In genomic region chr9:115591584-115591984, GRCh38 we compare ENCODE assay signal across 9 cellular contexts.
DNase-seq lines count a peak whose midpoint lies in the region; ATAC-seq, FAIRE-seq and TF ChIP-seq lines count a peak whose summit lies in the region.
"Had no signal": no experiment of that assay in that cellular context is flagged by ENCODE, and none has a peak within 500 bp of the region (broad histone marks: within the 10 kb centered on the region; RNA-seq: fewer than 3 reads in every experiment).

No MANE protein-coding gene starts in this region.

- H3K4me1 ChIP-seq in right lobe of liver, result peaks cover 0 to 10% (median 0%) of the 10 kb centered on the region in 4 donors

- no peaks in the 10 kb centered on the region for H3K36me3 Mint-ChIP-seq in activated CD8-positive, alpha-beta T cell treated with anti-CD3 and anti-CD28 coated beads for 36 hours (ENCODE audit: low read depth)
- H3K36me3 Mint-ChIP-seq in activated CD8-positive, alpha-beta T cell treated with anti-CD3 and anti-CD28 coated beads, Interleukin-2, amount 10 ng/mL, durations not matched to agents 7 days and 5 days (ENCODE audit: low read depth), result no peaks in the 10 kb centered on the region

- 11% methylated on average over 4 of the region's 4 CpGs for WGBS in right lobe of liver (ENCODE audit: insufficient coverage, low coverage, low lambda C conversion rate, missing lambda C conversion rate)

- POLR2A ChIA-PET in activated CD8-positive, alpha-beta T cell treated with anti-CD3 and anti-CD28 coated beads for 36 hours (lab: Charles Lee), result no interaction called here
- POLR2A ChIA-PET in activated CD8-positive, alpha-beta T cell treated with anti-CD3 and anti-CD28 coated beads, Interleukin-2, amount 10 ng/mL, durations not matched to agents 7 days and 5 days (lab: Charles Lee), result interaction anchor here (0.6 kb wide), 1 partner anchor 46 kb away, joined by 4 read pairs; no protein-coding TSS in a partner anchor

- no peaks in the 10 kb centered on the region for H3K4me1 Mint-ChIP-seq in activated CD8-positive, alpha-beta T cell treated with anti-CD3 and anti-CD28 coated beads for 36 hours (ENCODE audit: low read depth)
- no peaks in the 10 kb centered on the region for H3K4me1 Mint-ChIP-seq in activated CD8-positive, alpha-beta T cell treated with anti-CD3 and anti-CD28 coated beads, Interleukin-2, amount 10 ng/mL, durations not matched to agents 7 days and 5 days (ENCODE audit: low read depth)
- H3K4me1 Mint-ChIP-seq: central memory CD8-positive, alpha-beta T cell had no signal

- intact Hi-C loops in activated CD8-positive, alpha-beta T cell treated with anti-CD3 and anti-CD28 coated beads for 36 hours (cut with micrococcal nuclease), result loop anchor here (10.0 kb wide), 2 partner anchors 903 to 1073 kb away; no protein-coding TSS in a partner anchor
- intact Hi-C loops in right lobe of liver (cut with DNase I), result no loop called here

- H3K9me3 Mint-ChIP-seq in activated CD8-positive, alpha-beta T cell treated with anti-CD3 and anti-CD28 coated beads for 36 hours, result no peaks in the 10 kb centered on the region
- no peaks in the 10 kb centered on the region for H3K9me3 Mint-ChIP-seq in activated CD8-positive, alpha-beta T cell treated with anti-CD3 and anti-CD28 coated beads, Interleukin-2, amount 10 ng/mL, durations not matched to agents 7 days and 5 days (ENCODE audit: insufficient read depth)
- H3K9me3 Mint-ChIP-seq: central memory CD8-positive, alpha-beta T cell had no signal

- FAIRE-seq in urothelium cell line (lab: Jason Lieb, UNC), result no peak

- no peak for TF ChIP-seq POLR2A in right lobe of liver (IDR thresholded peaks at IDR 0.05)

- no peak overlapping the region for H3K4me3 Mint-ChIP-seq in activated CD8-positive, alpha-beta T cell treated with anti-CD3 and anti-CD28 coated beads for 36 hours
- H3K4me3 Mint-ChIP-seq in activated CD8-positive, alpha-beta T cell treated with anti-CD3 and anti-CD28 coated beads, Interleukin-2, amount 10 ng/mL, durations not matched to agents 7 days and 5 days, result no peak overlapping the region
- H3K4me3 Mint-ChIP-seq: central memory CD8-positive, alpha-beta T cell had no signal

- H3K9me3 ChIP-seq in right lobe of liver, result no peaks in the 10 kb centered on the region

- no peak overlapping the region for H3K4me3 ChIP-seq in right lobe of liver

- H3K27me3 ChIP-seq in right lobe of liver, result no peaks in the 10 kb centered on the region

- H3K27ac Mint-ChIP-seq in activated CD8-positive, alpha-beta T cell treated with anti-CD3 and anti-CD28 coated beads for 36 hours, result no peak overlapping the region
- H3K27ac Mint-ChIP-seq in activated CD8-positive, alpha-beta T cell treated with anti-CD3 and anti-CD28 coated beads, Interleukin-2, amount 10 ng/mL, durations not matched to agents 7 days and 5 days, result no peak overlapping the region

- peak overlapping the region in 1 of 3 donors; percentile 52 for H3K27ac ChIP-seq in right lobe of liver

- DNase-seq in activated CD8-positive, alpha-beta T cell treated with anti-CD3 and anti-CD28 coated beads for 36 hours, result peak; percentile 7
- DNase-seq in activated CD8-positive, alpha-beta T cell treated with anti-CD3 and anti-CD28 coated beads, Interleukin-2, amount 10 ng/mL, durations not matched to agents 7 days and 5 days, result no peak
- DNase-seq in M059J (ENCODE audit: low read depth) (peak; percentile 99), OCI-M1 (lab: John Stamatoyannopoulos, UW) (peak; percentile 92), dermis blood vessel endothelial cell (peak; percentile 92), right lobe of liver (peak in 2 of 3 donors; percentile 52), urothelium cell line (ENCODE audit: low spot score) (peak; percentile 84)

- ATAC-seq in activated CD8-positive, alpha-beta T cell treated with anti-CD3 and anti-CD28 coated beads for 36 hours, result no peak
- ATAC-seq in activated CD8-positive, alpha-beta T cell treated with anti-CD3 and anti-CD28 coated beads, Interleukin-2, amount 10 ng/mL, durations not matched to agents 7 days and 5 days, result no peak
- ATAC-seq in right lobe of liver, result peak; percentile 58 to 99 (median 92)
- no peak for ATAC-seq in HG03095 (IDR thresholded peaks at IDR 0.05; ENCODE audit: unreplicated experiment)

- TF ChIP-seq CTCF in activated CD8-positive, alpha-beta T cell treated with anti-CD3 and anti-CD28 coated beads for 36 hours (IDR thresholded peaks at IDR 0.05), result peak; percentile 48
- peak in 3 of 4 donors; percentile 77 to 91 (median 83) for TF ChIP-seq CTCF in right lobe of liver (IDR thresholded peaks at IDR 0.05)

- CTCF ChIA-PET in activated CD8-positive, alpha-beta T cell treated with anti-CD3 and anti-CD28 coated beads for 36 hours (lab: Charles Lee), result interaction anchor here (2.9 kb wide), 1 partner anchor 1269 kb away, joined by 13 read pairs; no protein-coding TSS in a partner anchor
- CTCF ChIA-PET in activated CD8-positive, alpha-beta T cell treated with anti-CD3 and anti-CD28 coated beads, Interleukin-2, amount 10 ng/mL, durations not matched to agents 7 days and 5 days (lab: Charles Lee), result interaction anchor here (0.8 kb wide), 1 partner anchor 980 kb away, joined by 3 read pairs; no protein-coding TSS in a partner anchor

- no peaks in the 10 kb centered on the region for H3K36me3 ChIP-seq in right lobe of liver

- peaks cover 15% of the 10 kb centered on the region for H3K27me3 Mint-ChIP-seq in activated CD8-positive, alpha-beta T cell treated with anti-CD3 and anti-CD28 coated beads for 36 hours
- H3K27me3 Mint-ChIP-seq in activated CD8-positive, alpha-beta T cell treated with anti-CD3 and anti-CD28 coated beads, Interleukin-2, amount 10 ng/mL, durations not matched to agents 7 days and 5 days (ENCODE audit: low read depth), result peaks cover 4% of the 10 kb centered on the region

Comparison
In these comparisons a context has a peak if more than half of its experiments do, and no peak if none do; other contexts are left out.
1. ATAC-seq: peak in right lobe of liver (4 of 4); none in activated CD8-positive, alpha-beta T cell treated with anti-CD3 and anti-CD28 coated beads for 36 hours (single experiment), activated CD8-positive, alpha-beta T cell treated with anti-CD3 and anti-CD28 coated beads, Interleukin-2, amount 10 ng/mL, durations not matched to agents 7 days and 5 days (single experiment) and HG03095 (single experiment).